In the genomic region with DNA sequence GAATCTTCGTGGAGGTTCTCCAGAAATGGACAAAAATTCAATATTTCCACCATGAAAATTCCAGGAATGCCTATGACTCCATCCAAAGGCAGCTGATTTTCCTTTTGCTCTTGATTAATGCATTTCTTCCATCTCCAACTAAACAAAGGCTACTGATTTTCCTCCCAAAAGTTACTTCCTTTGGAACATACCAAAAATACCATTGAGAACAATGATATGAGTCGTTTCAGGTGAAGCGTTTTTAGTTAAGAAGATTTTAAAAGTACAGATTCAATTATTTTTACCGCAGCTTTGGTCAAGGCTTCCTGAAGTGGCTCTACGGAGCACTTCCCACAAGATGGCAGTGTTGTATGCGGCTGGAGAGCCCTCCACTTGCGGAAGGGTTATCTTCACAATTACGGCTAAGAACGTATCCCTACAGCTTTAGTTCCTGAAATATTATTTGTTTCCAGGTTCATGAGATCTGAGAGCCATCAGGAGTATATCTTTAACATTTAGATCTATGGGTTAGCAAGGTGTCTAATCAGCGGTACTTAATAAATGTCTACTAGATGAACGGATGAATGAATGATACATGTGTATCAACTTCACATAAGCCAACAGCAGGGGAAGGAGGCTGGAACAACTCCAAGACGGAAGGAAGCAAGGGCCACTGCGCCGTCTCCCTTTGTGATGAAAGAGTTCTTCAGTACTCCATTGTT, we compare ENCODE assay signal across 8 cellular contexts. TPM values are rescaled to one million over a fixed set of nuclear protein-coding genes. Genes with fewer than 3 reads are reported as not detected.
A peak's percentile ranks its signal among the peaks of the same experiment; 100 is the strongest.
DNase-seq lines count a peak whose midpoint lies in the region; ATAC-seq and TF ChIP-seq lines count a peak whose summit lies in the region.

No MANE protein-coding gene starts in this region.

- peak; percentile 77 for TF ChIP-seq CTCF in IMR-90 (conservative IDR thresholded peaks at IDR 0.05; ENCODE audit: low read depth, low read length)

- peak overlapping the region; percentile 31 for H2AK5ac ChIP-seq in IMR-90 (ENCODE audit: low read depth, low read length)

- peak; percentile 55 for DNase-seq in ELF-1 (ENCODE audit: low read depth, low spot score)
- peak; percentile 78 for DNase-seq in IMR-90
- peak; percentile 70 for DNase-seq in SK-MEL-5 (ENCODE audit: low read depth, low spot score)
- peak; percentile 88 for DNase-seq in astrocyte of the hippocampus (ENCODE audit: low read depth, low spot score)
- DNase-seq in hippocampal formation (lab: John Stamatoyannopoulos, UW) = peak; percentile 40 to 56
- DNase-seq in retina = peak; percentile 75

- dilution Hi-C loops in IMR-90 (cut with HindIII; ENCODE audit: low sequenced_read_pairs, unreplicated experiment) = no loop called here

- H2BK5ac ChIP-seq in IMR-90 (ENCODE audit: low read depth, low read length, poor library complexity, severe bottlenecking) = peak overlapping the region; percentile 91

- in situ Hi-C loops in IMR-90 (cut with MboI; ENCODE audit: low sequenced_read_pairs) (loop anchor here (10.0 kb wide), 1 partner anchor 444 kb away; no protein-coding TSS in a partner anchor), SK-MEL-5 (cut with HindIII; ENCODE audit: low pct_unique_long_range_greater_than_20kb, low sequenced_read_pairs) (no loop called here)

- WGBS in IMR-90 (ENCODE audit: extremely low coverage in 2 of 2, insufficient read length in 1 of 2), 2 experiments = 0% methylated on average over 1 of the region's 14 CpGs; no CpG with 5 or more reads in 1 of the 2 experiments

- H3K56ac ChIP-seq in IMR-90 (ENCODE audit: extremely low read depth, insufficient read depth, low read length) = peak overlapping the region; percentile 65

- peaks cover 5% of the 10 kb centered on the region for H3K4me1 ChIP-seq in IMR-90 (ENCODE audit: control insufficient read depth, insufficient read depth, low read length)

- peak overlapping the region; percentile 90 for H3K18ac ChIP-seq in IMR-90 (ENCODE audit: low read depth, low read length)

- H2BK15ac ChIP-seq in IMR-90 (ENCODE audit: low read depth, low read length) = peak overlapping the region; percentile 48

- peak; percentile 90 for ATAC-seq in IMR-90 (ENCODE audit: low read depth)
- no peak for ATAC-seq in HG03159 (IDR thresholded peaks at IDR 0.05; ENCODE audit: unreplicated experiment)
- ATAC-seq in GM21576 (IDR thresholded peaks at IDR 0.05; ENCODE audit: unreplicated experiment) = no peak

- CTCF ChIA-PET in IMR-90 (lab: Yijun Ruan, JAX) = interaction anchor here (0.6 to 9.5 kb wide), 15 partner anchors 9 to 1068 kb away, joined by 3 to 115 read pairs (median 3); no protein-coding TSS in a partner anchor

- H4K20me1 ChIP-seq in IMR-90 (ENCODE audit: insufficient read depth, low read length) = no peaks in the 10 kb centered on the region

- no TSS peak for BruUV-seq in IMR-90 (replicated peaks; lab: Mats Ljungman, UMichigan)

- H2BK120ac ChIP-seq in IMR-90 (ENCODE audit: low read depth, low read length) = peak overlapping the region; percentile 81

- peak overlapping the region; percentile 98 for H4K5ac ChIP-seq in IMR-90 (ENCODE audit: low read depth, low read length)

- peak overlapping the region; percentile 93 for H2BK20ac ChIP-seq in IMR-90 (ENCODE audit: low read depth, low read length)

- H3K9me3 ChIP-seq in IMR-90 (ENCODE audit: control insufficient read depth, insufficient read depth, low read length) = no peaks in the 10 kb centered on the region

- peaks cover 5% of the 10 kb centered on the region for H3K9me1 ChIP-seq in IMR-90 (ENCODE audit: insufficient read depth, low read length)

- H4K8ac ChIP-seq in IMR-90 (ENCODE audit: low read depth in 2 of 2, low read length in 2 of 2) = peak overlapping the region; percentile 71 to 89; a peak in 3 of 4 replicates

- no peaks in the 10 kb centered on the region for H3K27me3 ChIP-seq in IMR-90 (ENCODE audit: control insufficient read depth, insufficient read depth, low read length)

- H3K4ac ChIP-seq in IMR-90 (ENCODE audit: low read depth, low read length) = peak overlapping the region; percentile 82

- H3K9ac ChIP-seq in IMR-90 (ENCODE audit: low read depth, low read length) = peak overlapping the region; percentile 33; the same call in 1 of the 2 replicates

- TF ChIP-seq RAD21 in IMR-90 (IDR thresholded peaks at IDR 0.05; ENCODE audit: low read length) = peak; percentile 77

- intact Hi-C loops in IMR-90 (cut with micrococcal nuclease) = loop anchor here (1.0 to 10.0 kb wide), 6 partner anchors 39 to 1846 kb away; a partner anchor contains a TSS

- peak overlapping the region; percentile 74 for H2AFZ ChIP-seq in IMR-90 (replicated peaks; ENCODE audit: low read length, poor library complexity)

- peak overlapping the region; percentile 53 for H4K91ac ChIP-seq in IMR-90 (ENCODE audit: insufficient read depth, low read depth, low read length)

- H3K14ac ChIP-seq in IMR-90 (replicated peaks; ENCODE audit: low read depth, low read length) = peak overlapping the region; percentile 78

- H3K23ac ChIP-seq in IMR-90 (ENCODE audit: low read depth, low read length) = peak overlapping the region; percentile 15; the same call in 1 of the 2 replicates

- H2AK9ac ChIP-seq in IMR-90 (replicated peaks; ENCODE audit: low read depth, low read length, poor library complexity) = peak overlapping the region; percentile 1

- H3K36me3 ChIP-seq in IMR-90 (ENCODE audit: control insufficient read depth, insufficient read depth, low read length) = no peaks in the 10 kb centered on the region

- POLR2A ChIA-PET in IMR-90 (lab: Charles Lee; ENCODE audit: unreplicated experiment) = no interaction called here

- no peak for TF ChIP-seq POLR2A in IMR-90 (IDR thresholded peaks at IDR 0.05; ENCODE audit: low read depth, low read length)

- peak overlapping the region; percentile 39; the same call in 1 of the 2 replicates for H3K4me3 ChIP-seq in IMR-90 (ENCODE audit: insufficient read depth, low read depth, low read length)

- peak overlapping the region; percentile 91 for H3K4me2 ChIP-seq in IMR-90 (ENCODE audit: low read depth, low read length)

- no peaks in the 10 kb centered on the region for H3K79me1 ChIP-seq in IMR-90 (ENCODE audit: low read depth in 1 of 2, low read length in 2 of 2)

- H3K27ac ChIP-seq in IMR-90 (ENCODE audit: insufficient read depth, low read length) = peak overlapping the region; percentile 35

TF ChIP-seq in IMR-90, 13 proteins besides CTCF, POLR2A, EP300 and RAD21:
- TF ChIP-seq SMC3 (IDR thresholded peaks at IDR 0.05; ENCODE audit: low read depth, low read length) (peak; percentile 79), MAZ (IDR thresholded peaks at IDR 0.05; ENCODE audit: borderline replicate concordance, low read depth, low read length) (no peak), FOS (IDR thresholded peaks at IDR 0.05; ENCODE audit: low read depth, low read length) (no peak)

RNA-seq across cellular contexts. Expression of a gene that starts 35.9 kb away (rescaled TPM):
- total RNA-seq in IMR-90 (2012; rRNA removed) = 14.7 and 16.0 TPM in 2 replicates
- polyA plus RNA-seq in IMR-90 (2012; rRNA removed) = 16.3 TPM in 2 replicates
- 11.7 and 12.5 TPM in 2 replicates for polyA plus RNA-seq in IMR-90 (2012; cell fraction: cytosol; rRNA removed)
- polyA plus RNA-seq in IMR-90 (2012; cell fraction: nucleus; rRNA removed; ENCODE audit: low replicate concordance) = 3.4 and 7.0 TPM in 2 replicates
- total RNA-seq in SK-MEL-5 (2014; rRNA removed; shearing (Covaris generic)) = 25.7 and 26.5 TPM in 2 replicates
- polyA plus RNA-seq in SK-MEL-5 (2015; cell fraction: cytosol; rRNA removed) = 31.7 and 41.4 TPM in 2 replicates
- 5.1 and 8.4 TPM in 2 replicates for polyA plus RNA-seq in SK-MEL-5 (2015; cell fraction: nucleus; rRNA removed)

RNA-seq across cellular contexts. Expression of a gene that starts 48.5 kb away (rescaled TPM):
- total RNA-seq in IMR-90 (2012; rRNA removed) = under 0.01 and 0.18 TPM in 2 replicates
- 0.14 TPM in 1 of 2 replicates, not detected in the other for polyA plus RNA-seq in IMR-90 (2012; rRNA removed)
- 0.18 TPM in 1 of 2 replicates, not detected in the other for polyA plus RNA-seq in IMR-90 (2012; cell fraction: cytosol; rRNA removed)
- 0.14 and 0.79 TPM in 2 replicates for polyA plus RNA-seq in IMR-90 (2012; cell fraction: nucleus; rRNA removed; ENCODE audit: low replicate concordance)
- total RNA-seq in SK-MEL-5 (2014; rRNA removed; shearing (Covaris generic)) = not detected in 2 replicates
- polyA plus RNA-seq in SK-MEL-5 (2015; cell fraction: cytosol; rRNA removed) = not detected in 2 replicates
- not detected in 2 replicates for polyA plus RNA-seq in SK-MEL-5 (2015; cell fraction: nucleus; rRNA removed)

RNA-seq across cellular contexts. Expression of a gene that starts 48.6 kb away (rescaled TPM):
- 0.36 and 0.56 TPM in 2 replicates for total RNA-seq in IMR-90 (2012; rRNA removed)
- polyA plus RNA-seq in IMR-90 (2012; rRNA removed) = 0.16 and 0.60 TPM in 2 replicates
- polyA plus RNA-seq in IMR-90 (2012; cell fraction: cytosol; rRNA removed) = 0.18 TPM in 2 replicates
- 0.28 and 1.3 TPM in 2 replicates for polyA plus RNA-seq in IMR-90 (2012; cell fraction: nucleus; rRNA removed; ENCODE audit: low replicate concordance)
- not detected in 2 replicates for total RNA-seq in SK-MEL-5 (2014; rRNA removed; shearing (Covaris generic))
- polyA plus RNA-seq in SK-MEL-5 (2015; cell fraction: cytosol; rRNA removed) = not detected in 2 replicates
- polyA plus RNA-seq in SK-MEL-5 (2015; cell fraction: nucleus; rRNA removed) = not detected in 2 replicates
